26 cellular contexts compared by ENCODE assay signal in the genomic region with DNA sequence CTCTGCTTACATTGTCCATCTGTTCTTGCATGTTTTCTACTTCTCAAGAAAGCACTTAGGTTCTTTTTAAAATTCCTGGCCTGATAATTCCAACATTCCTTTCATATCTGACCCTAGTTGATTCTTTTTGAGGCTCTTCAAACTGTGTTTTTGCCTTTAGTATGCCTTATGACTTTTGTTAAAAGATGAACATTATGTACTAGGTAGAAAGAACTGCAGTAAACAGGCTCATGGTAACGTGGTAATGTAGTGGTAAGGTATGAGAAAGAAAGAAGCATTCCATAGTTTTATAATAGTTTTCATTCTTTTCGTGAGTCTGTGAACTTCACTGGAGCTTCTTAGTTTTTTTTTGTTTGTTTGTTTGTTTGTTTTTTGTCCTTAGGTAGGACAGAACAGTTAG.
"Had no signal": no experiment of that assay in that cellular context is flagged by ENCODE, and none has a peak within 500 bp of the region (broad histone marks: within the 10 kb centered on the region; RNA-seq: fewer than 3 reads in every experiment).

No MANE protein-coding gene starts in this region.

- H3K4me3 ChIP-seq: colonic mucosa, esophagus squamous epithelium, gastrocnemius medialis, heart right ventricle, lung had no signal

- DNase-seq: colonic mucosa; cortex of kidney; effector CD8-positive, alpha-beta T cell; effector memory CD8-positive, alpha-beta T cell; endodermal cell; erythroblast; esophagus squamous epithelium; foreskin fibroblast; foreskin melanocyte; gastrocnemius medialis; glutamatergic neuron; head of caudate nucleus; heart right ventricle; hippocampal formation; islet precursor cell; kidney; kidney glomerular epithelial cell; left colon; left ventricle myocardium superior; mammary epithelial cell; mesendoderm; midbrain had no signal

- ATAC-seq: effector memory CD8-positive, alpha-beta T cell; esophagus mucosa; gastrocnemius medialis; heart right ventricle; left colon; left lobe of liver; left ventricle myocardium superior had no signal

- H3K36me3 ChIP-seq: colonic mucosa, esophagus squamous epithelium, gastrocnemius medialis, heart right ventricle had no signal

- H3K9me3 ChIP-seq: colonic mucosa, esophagus squamous epithelium, gastrocnemius medialis, heart right ventricle had no signal

- H3K27me3 ChIP-seq: colonic mucosa, esophagus squamous epithelium, gastrocnemius medialis, heart right ventricle had no signal

- H3K27ac ChIP-seq: colonic mucosa, epithelial cell of prostate, esophagus squamous epithelium, gastrocnemius medialis, heart right ventricle had no signal

- H3K4me1 ChIP-seq: colonic mucosa, esophagus squamous epithelium, gastrocnemius medialis, heart right ventricle had no signal
